8 cellular contexts compared by ENCODE assay signal in genomic region chr19:18521692-18522123, GRCh38. TPM values are rescaled to one million over a fixed set of nuclear protein-coding genes. Genes with fewer than 3 reads are reported as not detected.
A peak's percentile ranks its signal among the peaks of the same experiment; 100 is the strongest.
DNase-seq lines count a peak whose midpoint lies in the region; ATAC-seq and TF ChIP-seq lines count a peak whose summit lies in the region.

Gene ELL, minus strand, starts transcription at chr19:18522070. Its CDS starts 15 bp downstream, at chr19:18522055.

- H3K9me3 ChIP-seq in BE2C (no peaks in the 10 kb centered on the region), SK-N-MC (ENCODE audit: low read depth, low read length) (no peaks in the 10 kb centered on the region)

- DNase-seq in BE2C, result peak; percentile 29
- no peak for DNase-seq in SK-N-MC (ENCODE audit: low read depth, low spot score)
- DNase-seq in fibroblast of villous mesenchyme (ENCODE audit: low read depth), result no peak
- no peak for DNase-seq in posterior vena cava (ENCODE audit: low spot score)
- DNase-seq in kidney tubule cell (ENCODE audit: low spot score), result no peak

- H3K4me1 ChIP-seq in BE2C, result no peaks in the 10 kb centered on the region

- H3K27me3 ChIP-seq in BE2C, result no peaks in the 10 kb centered on the region

- TF ChIP-seq CTCF in BE2C (IDR thresholded peaks at IDR 0.05; ENCODE audit: low read depth, low read length), result no peak
- no peak for TF ChIP-seq CTCF in fibroblast of villous mesenchyme (IDR thresholded peaks at IDR 0.05; ENCODE audit: insufficient read depth, low read depth, low read length)

- peak; percentile 7 for ATAC-seq in GM21717 (IDR thresholded peaks at IDR 0.05; ENCODE audit: unreplicated experiment)
- no peak for ATAC-seq in HG03196 (IDR thresholded peaks at IDR 0.05; ENCODE audit: unreplicated experiment)
- ATAC-seq in HG02870 (IDR thresholded peaks at IDR 0.05; ENCODE audit: unreplicated experiment), result no peak

- peak within 1 kb of the TSS; percentile 82 for H3K9ac ChIP-seq in SK-N-MC (ENCODE audit: insufficient read length)

- intact Hi-C loops in posterior vena cava (cut with DNase I), result no loop called here

- peak within 1 kb of the TSS; percentile 53 for H3K27ac ChIP-seq in SK-N-MC

- peak within 1 kb of the TSS; percentile 86 for H3K4me3 ChIP-seq in BE2C (ENCODE audit: low read depth, low read length)
- H3K4me3 ChIP-seq in SK-N-MC, result peak within 1 kb of the TSS; percentile 90
- peak within 1 kb of the TSS; percentile 76 for H3K4me3 ChIP-seq in fibroblast of villous mesenchyme (ENCODE audit: low read depth, low read length)

- H3K36me3 ChIP-seq in BE2C (no peaks in the 10 kb centered on the region), SK-N-MC (ENCODE audit: insufficient read depth, low read length) (no peaks in the 10 kb centered on the region)

RNA-seq across cellular contexts. Expression of gene ELL, which starts in this region (rescaled TPM):
- polyA plus RNA-seq in BE2C (2012; ENCODE audit: insufficient read depth, insufficient read length, low read depth), result 25.9 TPM
- 15.1 and 19.9 TPM in 2 replicates for total RNA-seq in fibroblast of villous mesenchyme
- 10 to 100 TPM; 19.5 to 20.7 TPM for total RNA-seq in posterior vena cava
